ENCODE assay signal across 8 cellular contexts in the genomic region with DNA sequence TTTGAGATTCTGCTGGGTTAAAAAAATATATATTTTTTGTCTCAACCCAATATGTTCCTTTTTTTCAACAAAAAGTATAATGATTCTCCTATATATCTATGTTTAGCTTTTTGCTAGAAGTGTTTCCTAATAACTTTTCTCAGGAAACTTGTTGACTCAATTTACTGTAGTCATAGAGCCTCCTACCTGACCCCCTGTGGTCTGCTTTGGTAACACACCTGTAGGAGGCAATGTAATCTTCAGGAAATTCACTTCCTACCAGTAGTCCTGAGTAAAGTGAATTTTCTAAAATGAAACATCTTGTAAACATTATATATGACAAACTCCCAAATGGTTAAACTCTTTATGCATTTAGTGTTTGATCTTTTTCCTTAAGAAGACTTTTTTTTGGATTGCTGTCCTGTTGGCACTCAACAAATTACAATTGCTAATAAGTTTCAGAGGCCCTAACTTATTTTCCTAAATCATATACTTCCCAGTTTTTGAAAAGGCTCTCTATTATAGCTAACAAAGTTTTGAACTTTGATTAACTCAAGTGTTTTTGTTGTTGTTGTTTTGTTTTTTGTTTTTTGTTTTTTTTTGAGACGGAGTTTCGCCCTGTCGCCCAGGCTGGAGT.
DNase-seq lines count a peak whose midpoint lies in the region; ATAC-seq, FAIRE-seq and TF ChIP-seq lines count a peak whose summit lies in the region.

No MANE protein-coding gene starts in this region.

- peak in 8 of 12 donors; percentile 16 to 43 (median 30) for TF ChIP-seq CTCF in heart left ventricle (IDR thresholded peaks at IDR 0.05)
- peak; percentile 63 for TF ChIP-seq CTCF in brain microvascular endothelial cell (IDR thresholded peaks at IDR 0.05; ENCODE audit: low read depth, low read length, missing control alignments)

- no peaks in the 10 kb centered on the region for H3K9me3 Mint-ChIP-seq in naive thymus-derived CD8-positive, alpha-beta T cell

- no peaks in the 10 kb centered on the region for H3K27me3 Mint-ChIP-seq in naive thymus-derived CD8-positive, alpha-beta T cell

- H3K27ac ChIP-seq in heart left ventricle, result no peak overlapping the region
- no peak overlapping the region for H3K27ac ChIP-seq in brain microvascular endothelial cell
- no peak overlapping the region for H3K27ac ChIP-seq in aorta (ENCODE audit: low read depth in 1 of 2, low read length in 2 of 2)

- no peaks in the 10 kb centered on the region for H3K36me3 ChIP-seq in heart left ventricle
- no peaks in the 10 kb centered on the region for H3K36me3 ChIP-seq in brain microvascular endothelial cell (replicated peaks)
- H3K36me3 ChIP-seq in aorta (ENCODE audit: control insufficient read depth in 1 of 2, insufficient read depth in 2 of 2, low read length in 1 of 2), result no peaks in the 10 kb centered on the region

- no peak for FAIRE-seq in frontal cortex (lab: Jason Lieb, UNC)

- POLR2A ChIA-PET in naive thymus-derived CD8-positive, alpha-beta T cell (lab: Charles Lee), result interaction anchor here (1.0 kb wide), 1 partner anchor 14 kb away, joined by 3 read pairs; no protein-coding TSS in a partner anchor

- H3K9me3 ChIP-seq in heart left ventricle (no peaks in the 10 kb centered on the region), aorta (ENCODE audit: control insufficient read depth, low read length) (no peaks in the 10 kb centered on the region)

- intact Hi-C loops in heart left ventricle (cut with DNase I), result no loop called here
- intact Hi-C loops in left ventricle myocardium superior (cut with micrococcal nuclease), result no loop called here
- intact Hi-C loops in aorta (cut with DNase I), result loop anchor here in 1 of 2 donors (5.0 kb wide), 1 partner anchor 117 kb away; the partner anchor contains the start of gene OLFML2B

- H3K36me3 Mint-ChIP-seq in naive thymus-derived CD8-positive, alpha-beta T cell, result peaks cover 0 to 2% (median 0%) of the 10 kb centered on the region in 3 donors

- no peaks in the 10 kb centered on the region for H3K27me3 ChIP-seq in heart left ventricle
- no peaks in the 10 kb centered on the region for H3K27me3 ChIP-seq in brain microvascular endothelial cell (replicated peaks)
- no peaks in the 10 kb centered on the region for H3K27me3 ChIP-seq in aorta (ENCODE audit: control insufficient read depth in 1 of 2, insufficient read depth in 2 of 2, low read length in 1 of 2)

- peak overlapping the region in 4 of 10 donors; percentile 3 to 28 (median 15) for H3K27ac Mint-ChIP-seq in naive thymus-derived CD8-positive, alpha-beta T cell

- in situ Hi-C loops in brain microvascular endothelial cell (cut with HindIII; ENCODE audit: low pct_ligation_motif_present, low sequenced_read_pairs), result no loop called here

- H3K4me1 Mint-ChIP-seq in naive thymus-derived CD8-positive, alpha-beta T cell, result peaks cover 2 to 17% (median 11%) of the 10 kb centered on the region in 4 donors

- no peak for DNase-seq in heart left ventricle
- DNase-seq in left ventricle myocardium superior, result no peak
- peak; percentile 4 for DNase-seq in NCI-H1105 treated with DMSO at 0.1 percent for 48 hours (lab: John Stamatoyannopoulos, UW)
- no peak for DNase-seq in brain microvascular endothelial cell
- peak in 3 of 10 donors; percentile 3 to 29 (median 28) for DNase-seq in naive thymus-derived CD8-positive, alpha-beta T cell
- no peak for DNase-seq in aorta
- no peak for DNase-seq in frontal cortex (ENCODE audit: low spot score in 2 of 2)

- TF ChIP-seq POLR2A in heart left ventricle (IDR thresholded peaks at IDR 0.05), result no peak

- no peak overlapping the region for H3K4me3 Mint-ChIP-seq in naive thymus-derived CD8-positive, alpha-beta T cell

- no peak overlapping the region for H3K4me3 ChIP-seq in heart left ventricle
- H3K4me3 ChIP-seq in brain microvascular endothelial cell (ENCODE audit: low read depth, low read length), result no peak overlapping the region
- H3K4me3 ChIP-seq in aorta (ENCODE audit: low read length in 2 of 2), result no peak overlapping the region

- ATAC-seq in heart left ventricle (no peak), left ventricle myocardium superior (no peak), aorta (ENCODE audit: low FRiP score) (no peak), HG02973 (IDR thresholded peaks at IDR 0.05; ENCODE audit: unreplicated experiment) (no peak)
- peak; percentile 71 to 81 for ATAC-seq in naive thymus-derived CD8-positive, alpha-beta T cell

- 94 to 99% (median 97%) methylated on average over 3 of the region's 3 CpGs for WGBS in heart left ventricle, 4 donors
- 98% methylated on average over 3 of the region's 3 CpGs for WGBS in aorta, 2 donors

- H3K4me1 ChIP-seq in heart left ventricle, result peaks cover 0 to 16% (median 4%) of the 10 kb centered on the region in 12 donors
- H3K4me1 ChIP-seq in aorta (ENCODE audit: control insufficient read depth in 1 of 2, insufficient read depth in 2 of 2, low read length in 2 of 2), result no peaks in the 10 kb centered on the region

Comparison
In these comparisons a context has a peak if more than half of its experiments do, and no peak if none do; other contexts are left out.
1. ATAC-seq: peak in naive thymus-derived CD8-positive, alpha-beta T cell (2 of 2); none in heart left ventricle (0 of 4), left ventricle myocardium superior (single experiment), aorta (single experiment) and HG02973 (single experiment).